9 cellular contexts compared by ENCODE assay signal in genomic region chr11:312092-312816, GRCh38. TPM values are rescaled to one million over a fixed set of nuclear protein-coding genes. Genes with fewer than 3 reads are reported as not detected.
A peak's percentile ranks its signal among the peaks of the same experiment; 100 is the strongest.
DNase-seq lines count a peak whose midpoint lies in the region; ATAC-seq and TF ChIP-seq lines count a peak whose summit lies in the region.
"Had no signal": no experiment of that assay in that cellular context is flagged by ENCODE, and none has a peak within 500 bp of the region (broad histone marks: within the 10 kb centered on the region; RNA-seq: fewer than 3 reads in every experiment).

No MANE protein-coding gene starts in this region.

- no peak for TF ChIP-seq POLR2A in prostate gland (IDR thresholded peaks at IDR 0.05)

- H3K36me3 ChIP-seq in DND-41 (ENCODE audit: insufficient read depth, low read length) (peaks cover 25% of the 10 kb centered on the region), prostate gland (no peaks in the 10 kb centered on the region)

- H3K4me3 ChIP-seq in DND-41 (ENCODE audit: low read depth in 1 of 2, low read length in 2 of 2) (no peak overlapping the region), prostate gland (no peak overlapping the region)

- peaks cover 19% of the 10 kb centered on the region for H4K20me1 ChIP-seq in DND-41 (ENCODE audit: insufficient read depth, low read length)

- H3K27ac ChIP-seq in DND-41 (ENCODE audit: low read length) (peak overlapping the region; percentile 83), prostate gland (peak overlapping the region; percentile 84 to 86)

- peak overlapping the region; percentile 98 for H3K27ac Mint-ChIP-seq in T-helper 17 cell

- H3K4me1 ChIP-seq in DND-41 (ENCODE audit: insufficient read depth, low read length) = peaks cover 61% of the 10 kb centered on the region
- peaks cover 16% of the 10 kb centered on the region for H3K4me1 ChIP-seq in prostate gland (replicated peaks)

- peaks cover 14% of the 10 kb centered on the region for H3K36me3 Mint-ChIP-seq in T-helper 17 cell (ENCODE audit: low read depth)

- WGBS in prostate gland = 62% methylated on average over 14 of the region's 14 CpGs

- H3K27me3 ChIP-seq in DND-41 (ENCODE audit: insufficient read depth, low read length, poor library complexity) (no peaks in the 10 kb centered on the region), prostate gland (replicated peaks; ENCODE audit: insufficient read depth) (no peaks in the 10 kb centered on the region)

- no peak overlapping the region for H2AFZ ChIP-seq in DND-41 (ENCODE audit: low read depth, low read length)

- H3K9ac ChIP-seq in DND-41 (ENCODE audit: low read depth, low read length) = peak overlapping the region; percentile 72

- intact Hi-C loops in prostate gland (cut with DNase I) = no loop called here

- H3K27me3 Mint-ChIP-seq in T-helper 17 cell = no peaks in the 10 kb centered on the region

- H3K79me2 ChIP-seq in DND-41 (ENCODE audit: insufficient read depth, low read length) = peaks cover 47% of the 10 kb centered on the region

- peak overlapping the region; percentile 88 for H3K4me2 ChIP-seq in DND-41 (ENCODE audit: insufficient read depth, low read length)

- DNase-seq in DND-41 (no peak), T-helper 17 cell (peak in 1 of 3 donors; percentile 8), fibroblast of gingiva (ENCODE audit: low read depth) (peak; percentile 38), prostate gland (ENCODE audit: low spot score) (no peak), AG08396 (ENCODE audit: low spot score) (no peak), SIG-M5 treated with dmso at 0.1 percent for 504 hours (lab: John Stamatoyannopoulos, UW; ENCODE audit: unreplicated experiment) (no peak)
- no peak for DNase-seq in effector CD8-positive, alpha-beta T cell (lab: John Stamatoyannopoulos, UW)

- H3K9me3 ChIP-seq in DND-41 (ENCODE audit: insufficient read depth, low read length, severe bottlenecking) = no peaks in the 10 kb centered on the region
- no peaks in the 10 kb centered on the region for H3K9me3 ChIP-seq in T-helper 17 cell (ENCODE audit: control insufficient read depth, low read length, poor library complexity, severe bottlenecking)
- H3K9me3 ChIP-seq in prostate gland = no peaks in the 10 kb centered on the region

- H3K4me1 Mint-ChIP-seq in T-helper 17 cell = peaks cover 56% of the 10 kb centered on the region

- TF ChIP-seq CTCF in DND-41 (IDR thresholded peaks at IDR 0.05; ENCODE audit: borderline replicate concordance, extremely low read depth, low read length, poor library complexity, severe bottlenecking) (no peak), prostate gland (IDR thresholded peaks at IDR 0.05) (no peak)

- ATAC-seq in DND-41 (ENCODE audit: insufficient read depth, low read depth) (no peak), T-helper 17 cell (no peak), GM21367 (IDR thresholded peaks at IDR 0.05; ENCODE audit: unreplicated experiment) (no peak)

- peak overlapping the region; percentile 99 for H3K4me3 Mint-ChIP-seq in T-helper 17 cell

RNA-seq across cellular contexts. Expression of gene IFITM1, which starts 1.6 kb away (rescaled TPM):
- total RNA-seq in T-helper 17 cell = 100 to 1,000 TPM; 344 to 363 TPM
- total RNA-seq in prostate gland = 100 to 1,000 TPM in 1 of 2 donors, 10 to 100 TPM in 1; 73.9 to 182 TPM

RNA-seq across cellular contexts. Expression of gene IFITM2, which starts 4.6 kb away (rescaled TPM):
- total RNA-seq in T-helper 17 cell (100 to 1,000 TPM; 550 to 570 TPM), prostate gland (100 to 1,000 TPM in 1 of 2 donors, 10 to 100 TPM in 1; 96.6 to 149 TPM)

RNA-seq across cellular contexts. Expression of gene IFITM3, which starts 8.4 kb away (rescaled TPM):
- 10 to 100 TPM in 1 of 2 donors, 1 to 10 TPM in 1; 2.5 to 25.2 TPM for total RNA-seq in T-helper 17 cell
- total RNA-seq in prostate gland = 100 to 1,000 TPM; 123 to 477 TPM

RNA-seq across cellular contexts. Expression of gene IFITM5, which starts 12.9 kb away (rescaled TPM):
- total RNA-seq in T-helper 17 cell (not detected), prostate gland (not detected)
- total RNA-seq: SK-MEL-5 had no signal

RNA-seq across cellular contexts. Expression of gene PGGHG, which starts 23.3 kb away (rescaled TPM):
- total RNA-seq in T-helper 17 cell = 100 to 1,000 TPM; 317 to 350 TPM
- total RNA-seq in prostate gland = 10 to 100 TPM; 18.4 to 63.1 TPM

Comparison
In these comparisons a context has a peak if more than half of its experiments do, and no peak if none do; other contexts are left out.
1. RNA of gene IFITM3, which starts 8.4 kb away (total RNA-seq): 123 to 477 TPM in prostate gland; 2.5 to 25.2 TPM in T-helper 17 cell; every median in the first group is over 4 times any median in the second.